ENCODE assay signal across 15 cellular contexts in genomic region chr3:57326498-57326897, GRCh38. TPM values are rescaled to one million over a fixed set of nuclear protein-coding genes. Genes with fewer than 3 reads are reported as not detected.
"Had no signal": no experiment of that assay in that cellular context is flagged by ENCODE, and none has a peak within 500 bp of the region (broad histone marks: within the 10 kb centered on the region; RNA-seq: fewer than 3 reads in every experiment).

No MANE protein-coding gene starts in this region.

RNA-seq across cellular contexts. Expression of gene ASB14, which starts 34.0 kb away (rescaled TPM):
- total RNA-seq: hepatocyte; kidney; kidney epithelial cell; left colon; left lobe of liver; liver; lower leg skin; lung microvascular endothelial cell; mammary epithelial cell; mesenteric fat pad; mesothelial cell of epicardium; mucosa of descending colon; mucosa of gallbladder; naive thymus-derived CD4-positive, alpha-beta T cell had no signal
- polyA plus RNA-seq: keratinocyte, mammary epithelial cell had no signal
